In the genomic region with DNA sequence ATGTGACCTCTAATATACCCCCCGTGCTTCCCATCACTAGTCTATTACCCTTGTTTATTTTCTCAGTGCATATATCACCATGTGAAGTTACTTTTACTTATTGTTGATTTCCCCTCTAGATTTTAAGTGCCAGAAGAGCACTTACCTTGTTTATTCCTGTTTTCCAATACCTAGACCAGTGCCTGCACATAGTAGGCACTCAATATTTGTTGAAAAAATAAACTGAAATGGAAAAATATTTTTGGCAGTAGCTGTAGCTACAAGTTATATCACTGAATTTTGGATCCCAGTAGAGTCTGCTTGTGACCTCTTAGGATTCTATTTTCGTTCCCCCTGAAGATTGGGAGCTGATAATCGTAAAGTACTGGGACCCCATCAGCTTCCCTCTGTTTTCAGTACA, we compare ENCODE assay signal across 8 cellular contexts. TPM values are rescaled to one million over a fixed set of nuclear protein-coding genes. Genes with fewer than 3 reads are reported as not detected.
"Had no signal": no experiment of that assay in that cellular context is flagged by ENCODE, and none has a peak within 500 bp of the region (broad histone marks: within the 10 kb centered on the region; RNA-seq: fewer than 3 reads in every experiment).

No MANE protein-coding gene starts in this region.

- H3K4me3 ChIP-seq: GM12878 had no signal

- ATAC-seq: GM12878 had no signal

- DNase-seq: GDM1, GF-D8 had no signal

- FAIRE-seq: G401.6, GM12878, GM12891, GM12892, GM18507, GM19239 had no signal

RNA-seq across cellular contexts. Expression of gene FOXE3, which starts 32.0 kb away (rescaled TPM):
- total RNA-seq: GM12878 had no signal
